Comparison of ENCODE assay signal across 8 cellular contexts in genomic region chr6:5261545-5262109, GRCh38. TPM values are rescaled to one million over a fixed set of nuclear protein-coding genes. Genes with fewer than 3 reads are reported as not detected.
A peak's percentile ranks its signal among the peaks of the same experiment; 100 is the strongest.
DNase-seq lines count a peak whose midpoint lies in the region; ATAC-seq, FAIRE-seq and TF ChIP-seq lines count a peak whose summit lies in the region.

No MANE protein-coding gene starts in this region.

- peaks cover 17% of the 10 kb centered on the region for H3K4me1 Mint-ChIP-seq in memory B cell

- peak overlapping the region; percentile 99 for H2AFZ ChIP-seq in K562 (ENCODE audit: low read depth, low read length)

- DNase-seq in AG09309 (ENCODE audit: low read depth) (peak; percentile 1), K562 (ENCODE audit: extremely low read depth in 1 of 4, low spot score in 3 of 4) (peak in 1 of 4 experiments; percentile 20), memory B cell (ENCODE audit: low spot score in 2 of 2) (no peak), NCI-H748 (lab: John Stamatoyannopoulos, UW; ENCODE audit: unreplicated experiment) (no peak), C1 segment of cervical spinal cord (lab: John Stamatoyannopoulos, UW) (no peak)

- WGBS in K562 (ENCODE audit: insufficient coverage, low coverage, missing lambda C conversion rate) = 0% methylated on average over 19 of the region's 19 CpGs

- no peak for TF ChIP-seq CTCF in AG09309 (IDR thresholded peaks at IDR 0.05; ENCODE audit: control insufficient read depth, insufficient read depth, low read depth, low read length, missing control alignments)
- no peak for TF ChIP-seq CTCF in HEK293 (tag by site-specific recombination; IDR thresholded peaks at IDR 0.05)
- no peak for TF ChIP-seq CTCF in K562 (IDR thresholded peaks at IDR 0.05 in 2 of 3, conservative IDR thresholded peaks at IDR 0.05 in 1 of 3; ENCODE audit: insufficient read depth in 2 of 3, low read depth in 1 of 3, low read length in 3 of 3)

- CTCF ChIA-PET in HEK293 (lab: Yijun Ruan, JAX) = interaction anchor here (0.6 to 1.7 kb wide), 5 partner anchors 9 to 137 kb away, joined by 3 to 4 read pairs (median 4); no protein-coding TSS in a partner anchor
- CTCF ChIA-PET in K562 (lab: Yijun Ruan, JAX; ENCODE audit: low intra/inter-chr PET ratio) = interaction anchor here (1.1 kb wide), 1 partner anchor 46 kb away, joined by 4 read pairs; no protein-coding TSS in a partner anchor

- in situ Hi-C loops in K562 (cut with MboI) = no loop called here

- peaks cover 7% of the 10 kb centered on the region for H3K36me3 Mint-ChIP-seq in memory B cell

- peak overlapping the region; percentile 93 for H3K4me2 ChIP-seq in K562 (ENCODE audit: insufficient read depth, low read length)

- H3K36me3 ChIP-seq in HEK293 (ENCODE audit: control insufficient read depth in 2 of 2, insufficient read depth in 1 of 2, low read length in 2 of 2) (peaks cover 0 to 14% of the 10 kb centered on the region in 2 experiments; a peak in 2 of 3 replicates), K562 (ENCODE audit: control insufficient read depth, insufficient read depth, low read length) (peaks cover 27% of the 10 kb centered on the region)

- H3K9me3 Mint-ChIP-seq in memory B cell = no peaks in the 10 kb centered on the region

- TSS peak; percentile 75 for BruUV-seq in K562 (replicated peaks; lab: Mats Ljungman, UMichigan)

- H3K9me1 ChIP-seq in K562 (ENCODE audit: control insufficient read depth, insufficient read depth, low read length) = no peaks in the 10 kb centered on the region

- no peak for TF ChIP-seq EP300 in K562 (IDR thresholded peaks at IDR 0.05; ENCODE audit: low read length)

- no peaks in the 10 kb centered on the region for H3K27me3 Mint-ChIP-seq in memory B cell

- intact Hi-C loops in K562 (cut with micrococcal nuclease) = loop anchor here (2.0 to 5.0 kb wide), 2 partner anchors 31 to 41 kb away; no protein-coding TSS in a partner anchor

- H3K9me3 ChIP-seq in HEK293 (ENCODE audit: control insufficient read depth, insufficient read depth, low read depth, low read length) = no peaks in the 10 kb centered on the region
- H3K9me3 ChIP-seq in K562 (replicated peaks; ENCODE audit: control insufficient read depth, insufficient read depth, low read depth, low read length) = no peaks in the 10 kb centered on the region

- H3K4me3 ChIP-seq in AG09309 (ENCODE audit: control insufficient read depth, low read depth, low read length) (peak overlapping the region; percentile 83), HEK293 (ENCODE audit: low read depth, low read length) (peak overlapping the region; percentile 98), K562 (peak overlapping the region; percentile 76)

- no peaks in the 10 kb centered on the region for H3K27me3 ChIP-seq in K562 (ENCODE audit: control insufficient read depth in 2 of 2, insufficient read depth in 2 of 2, low read length in 2 of 2)

- H3K27ac ChIP-seq in HEK293 (ENCODE audit: extremely low read depth, low read depth, low read length) = peak overlapping the region; percentile 89
- H3K27ac ChIP-seq in K562 (ENCODE audit: extremely low read depth, low read depth, low read length) = peak overlapping the region; percentile 98

- peak overlapping the region; percentile 95 for H3K9ac ChIP-seq in K562 (ENCODE audit: insufficient read depth in 1 of 2, low read depth in 2 of 2, low read length in 2 of 2)

- no peak for FAIRE-seq in K562 (lab: Jason Lieb, UNC)

- TF ChIP-seq POLR2A in K562 (conservative IDR thresholded peaks at IDR 0.05) = peak; percentile 75

- ATAC-seq in K562 = no peak
- no peak for ATAC-seq in memory B cell (ENCODE audit: low read depth)
- no peak for ATAC-seq in GM21529 (IDR thresholded peaks at IDR 0.05; ENCODE audit: unreplicated experiment)
- ATAC-seq in HG02678 (IDR thresholded peaks at IDR 0.05; ENCODE audit: unreplicated experiment) = no peak

- H3K79me2 ChIP-seq in K562 (ENCODE audit: control insufficient read depth, insufficient read depth, low read length) = peaks cover 83% of the 10 kb centered on the region

- H3K27ac Mint-ChIP-seq in memory B cell = peak overlapping the region; percentile 98

- POLR2A ChIA-PET in HEK293 (lab: Yijun Ruan, JAX) (interaction anchor here (1.5 to 1.7 kb wide), 2 partner anchors 117 to 1241 kb away, joined by 3 read pairs; a partner anchor contains a TSS), K562 (lab: Yijun Ruan, JAX) (interaction anchor here (0.9 kb wide), 1 partner anchor 8 kb away, joined by 3 read pairs; no protein-coding TSS in a partner anchor)

- TF ChIP-seq RAD21 in K562 (CRISPR knock-in tag; conservative IDR thresholded peaks at IDR 0.05 in 1 of 2, IDR thresholded peaks at IDR 0.05 in 1 of 2) = no peak

- H4K20me1 ChIP-seq in K562 (replicated peaks; ENCODE audit: control insufficient read depth, insufficient read depth, low read length) = no peaks in the 10 kb centered on the region

- H3K4me3 Mint-ChIP-seq in memory B cell = peak overlapping the region; percentile 87

- H3K4me1 ChIP-seq in HEK293 (ENCODE audit: control insufficient read depth, insufficient read depth, low read length) = peaks cover 11% of the 10 kb centered on the region
- H3K4me1 ChIP-seq in K562 (replicated peaks in 1 of 2; ENCODE audit: control insufficient read depth in 2 of 2, insufficient read depth in 2 of 2, low read length in 2 of 2) = peaks cover 6 to 7% of the 10 kb centered on the region in 2 experiments; a peak in 4 of 5 replicates

TF ChIP-seq in K562, 482 proteins besides CTCF, POLR2A, EP300 and RAD21 (continues in another document):
- TF ChIP-seq CBX1 (IDR thresholded peaks at IDR 0.05; ENCODE audit: low read depth) (no peak), HDAC8 (tag; IDR thresholded peaks at IDR 0.05) (no peak), ZNF584 (CRISPR knock-in tag; IDR thresholded peaks at IDR 0.05; ENCODE audit: low read depth) (no peak), RHOXF2B (CRISPR knock-in tag; conservative IDR thresholded peaks at IDR 0.05) (no peak), ZFPM2 (CRISPR knock-in tag; IDR thresholded peaks at IDR 0.05) (no peak), PHF20 (IDR thresholded peaks at IDR 0.05; ENCODE audit: partially characterized antibody) (peak; percentile 99), NR4A1 (CRISPR knock-in tag; IDR thresholded peaks at IDR 0.05) (0 out of 2 replicates have a peak, but pooled peaks have one; percentile 7), NR4A1 (tag; IDR thresholded peaks at IDR 0.05) (no peak), ZNF197 (CRISPR knock-in tag; IDR thresholded peaks at IDR 0.05; ENCODE audit: low read depth) (no peak), ZFX (CRISPR knock-in tag; IDR thresholded peaks at IDR 0.05) (no peak; the same call in 1 of the 2 replicates), ZBTB7A (IDR thresholded peaks at IDR 0.05; ENCODE audit: borderline replicate concordance, control insufficient read depth, low read depth, low read length) (no peak), SIX5 (IDR thresholded peaks at IDR 0.05; ENCODE audit: borderline replicate concordance in 1 of 2, insufficient read depth in 1 of 2, low read depth in 1 of 2, low read length in 2 of 2) (no peak), PCBP2 (IDR thresholded peaks at IDR 0.05; ENCODE audit: low read depth, low read length, poor library complexity, severe bottlenecking) (no peak), ZNF583 (CRISPR knock-in tag; IDR thresholded peaks at IDR 0.05) (0 out of 2 replicates have a peak, but pooled peaks have one; percentile 2), EHMT2 (IDR thresholded peaks at IDR 0.05) (no peak)

RNA-seq across cellular contexts. Expression of gene FARS2, which starts 0.3 kb away (rescaled TPM):
- 45.6 and 71.4 TPM in 2 replicates for total RNA-seq in K562 (2011; cell fraction: chromatin; rRNA removed; ENCODE audit: low replicate concordance)
- total RNA-seq in K562 (2011; cell fraction: nucleolus; rRNA removed) = 42.9 and 58.8 TPM in 2 replicates
- total RNA-seq in K562 (2011; cell fraction: nucleoplasm; rRNA removed) = 45.3 and 48.5 TPM in 2 replicates
- total RNA-seq in K562 (2014; rRNA removed) (22.5 and 30.7 TPM in 2 replicates), K562 (2014; rRNA removed; fragmentation: Illumina TruSeq; extraction: Trizol) (24.3 and 27.5 TPM in 2 replicates), K562 (2015; rRNA removed; fragmentation: Illumina TruSeq; extraction: Trizol) (27.9 and 28.1 TPM in 2 replicates), K562 (2021) (25.8 and 26.6 TPM in 2 replicates)
- polyA plus RNA-seq in K562 (2011; rRNA removed) (26.1 and 27.0 TPM in 2 replicates), K562 (2014; fragmentation: Illumina TruSeq; extraction: Trizol) (24.1 and 25.9 TPM in 2 replicates), K562 (2014; fragmentation: Nextera tagmentation; extraction: Ambion mirVana) (10 to 100 TPM; 52.3 to 62.2 TPM), K562 (2014; rRNA removed) (16.5 and 25.5 TPM in 2 replicates)
- 27.4 and 27.7 TPM in 2 replicates for polyA plus RNA-seq in K562 (2011; cell fraction: cytosol; rRNA removed)
- polyA plus RNA-seq in K562 (2011; cell fraction: nucleus; rRNA removed) = 15.7 and 17.5 TPM in 2 replicates
- 21.3 and 22.0 TPM in 2 replicates for polyA plus RNA-seq in K562 (2012)
- 62.9 TPM in 2 replicates for polyA minus RNA-seq in K562 (2011; rRNA and poly(A)+ RNA removed)
- 21.6 and 22.2 TPM in 2 replicates for polyA minus RNA-seq in K562 (2011; cell fraction: cytosol; rRNA and poly(A)+ RNA removed)
- polyA minus RNA-seq in K562 (2011; cell fraction: nucleus; rRNA and poly(A)+ RNA removed) = 62.1 and 76.5 TPM in 2 replicates

RNA-seq across cellular contexts. Expression of gene LYRM4, which starts 0.9 kb away (rescaled TPM):
- 27.0 and 54.7 TPM in 2 replicates for total RNA-seq in K562 (2011; cell fraction: chromatin; rRNA removed; ENCODE audit: low replicate concordance)
- 13.8 and 16.4 TPM in 2 replicates for total RNA-seq in K562 (2011; cell fraction: nucleolus; rRNA removed)
- 46.3 and 95.0 TPM in 2 replicates for total RNA-seq in K562 (2011; cell fraction: nucleoplasm; rRNA removed)
- total RNA-seq in K562 (2014; rRNA removed) (24.2 and 28.8 TPM in 2 replicates), K562 (2014; rRNA removed; fragmentation: Illumina TruSeq; extraction: Trizol) (41.1 and 41.8 TPM in 2 replicates), K562 (2015; rRNA removed; fragmentation: Illumina TruSeq; extraction: Trizol) (29.0 and 33.9 TPM in 2 replicates), K562 (2021) (56.2 and 69.4 TPM in 2 replicates)
- polyA plus RNA-seq in K562 (2011; rRNA removed) (66.4 and 69.4 TPM in 2 replicates), K562 (2014; fragmentation: Illumina TruSeq; extraction: Trizol) (31.3 and 36.9 TPM in 2 replicates), K562 (2014; fragmentation: Nextera tagmentation; extraction: Ambion mirVana) (10 to 100 TPM; 50.2 to 61.0 TPM), K562 (2014; rRNA removed) (29.9 and 40.8 TPM in 2 replicates)
- 44.2 and 62.9 TPM in 2 replicates for polyA plus RNA-seq in K562 (2011; cell fraction: cytosol; rRNA removed)
- 19.4 and 28.2 TPM in 2 replicates for polyA plus RNA-seq in K562 (2011; cell fraction: nucleus; rRNA removed)
- polyA plus RNA-seq in K562 (2012) = 38.7 and 53.8 TPM in 2 replicates
- polyA minus RNA-seq in K562 (2011; rRNA and poly(A)+ RNA removed) = 41.4 and 43.3 TPM in 2 replicates
- polyA minus RNA-seq in K562 (2011; cell fraction: cytosol; rRNA and poly(A)+ RNA removed) = 13.4 and 17.3 TPM in 2 replicates
- polyA minus RNA-seq in K562 (2011; cell fraction: nucleus; rRNA and poly(A)+ RNA removed) = 10.0 and 11.6 TPM in 2 replicates
